In the genomic region with DNA sequence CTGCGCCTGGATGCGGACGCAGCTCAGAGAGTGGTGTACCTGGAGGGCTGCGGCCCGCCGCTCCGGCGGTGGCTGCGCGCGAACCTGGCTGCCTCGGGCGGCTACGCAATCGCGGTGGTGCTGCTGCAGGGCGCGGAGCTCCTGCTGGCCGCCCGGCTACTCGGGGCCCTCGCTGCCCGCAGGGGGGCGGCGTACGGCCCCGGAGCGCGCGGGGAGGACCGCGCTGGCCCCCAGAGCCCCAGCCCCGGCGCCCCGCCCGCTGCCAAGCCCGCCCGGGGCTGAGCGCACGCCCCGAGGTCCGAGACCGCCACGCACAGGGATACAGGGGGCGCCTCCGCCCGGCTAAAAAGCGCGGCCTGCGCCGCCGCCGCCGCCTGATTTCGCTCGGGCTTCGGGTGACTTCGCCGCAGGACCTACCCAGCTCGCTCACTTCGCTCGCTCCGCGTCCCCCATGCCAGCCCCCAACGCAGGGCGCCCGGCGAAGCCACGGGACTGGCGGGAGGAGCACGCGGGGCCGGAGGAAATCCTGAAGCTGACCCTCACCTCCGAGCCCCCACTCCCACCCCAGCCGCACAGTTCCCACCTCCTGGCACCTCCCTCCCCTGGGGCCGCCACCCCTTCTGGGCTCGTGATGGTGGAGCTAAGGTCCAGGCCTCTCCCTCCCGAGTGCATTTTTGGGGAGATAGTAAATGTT, we compare ENCODE assay signal across 27 cellular contexts. TPM values are rescaled to one million over a fixed set of nuclear protein-coding genes. Genes with fewer than 3 reads are reported as not detected.
DNase-seq lines count a peak whose midpoint lies in the region; ATAC-seq, FAIRE-seq and TF ChIP-seq lines count a peak whose summit lies in the region.
"Had no signal": no experiment of that assay in that cellular context is flagged by ENCODE, and none has a peak within 500 bp of the region (broad histone marks: within the 10 kb centered on the region; RNA-seq: fewer than 3 reads in every experiment).

No MANE protein-coding gene starts in this region.

- dilution Hi-C loops in mammary epithelial cell (cut with HindIII; ENCODE audit: low sequenced_read_pairs): no loop called here

- H3K4me1 Mint-ChIP-seq in stimulated activated memory B cell treated with anti-CD40 and anti-IgM and Interleukin-4, amounts not matched to agents 10 μg/mL and 1 μg/mL and 100 μg/mL, for 72 hours: peaks cover 8% of the 10 kb centered on the region
- peaks cover 0 to 8% (median 0%) of the 10 kb centered on the region in 3 donors for H3K4me1 Mint-ChIP-seq in CD8-positive, alpha-beta memory T cell

- no peak overlapping the region for H3K4me3 Mint-ChIP-seq in stimulated activated memory B cell treated with anti-CD40 and anti-IgM and Interleukin-4, amounts not matched to agents 10 μg/mL and 1 μg/mL and 100 μg/mL, for 72 hours
- no peak overlapping the region for H3K4me3 Mint-ChIP-seq in CD8-positive, alpha-beta memory T cell
- H3K4me3 Mint-ChIP-seq: activated CD4-positive, alpha-beta T cell treated with anti-CD3 and anti-CD28 coated beads, Interleukin-2, amount 10 ng/mL, durations not matched to agents 7 days and 5 days; nephron progenitor cell had no signal

- H3K27me3 Mint-ChIP-seq in stimulated activated memory B cell treated with anti-CD40 and anti-IgM and Interleukin-4, amounts not matched to agents 10 μg/mL and 1 μg/mL and 100 μg/mL, for 72 hours: peaks cover 17% of the 10 kb centered on the region
- H3K27me3 Mint-ChIP-seq in CD8-positive, alpha-beta memory T cell: peaks cover 22 to 25% of the 10 kb centered on the region in 2 donors

- H3K9me3 ChIP-seq in mammary epithelial cell (replicated peaks; ENCODE audit: insufficient read depth, low read length): peaks cover 3% of the 10 kb centered on the region
- peaks cover 0 to 6% of the 10 kb centered on the region in 2 donors for H3K9me3 ChIP-seq in breast epithelium
- H3K9me3 ChIP-seq in K562 (replicated peaks; ENCODE audit: control insufficient read depth, insufficient read depth, low read depth, low read length): peaks cover 6% of the 10 kb centered on the region
- no peaks in the 10 kb centered on the region for H3K9me3 ChIP-seq in iPS DF 6.9 (ENCODE audit: control insufficient read depth, insufficient read depth, low read length)
- no peaks in the 10 kb centered on the region for H3K9me3 ChIP-seq in CD8-positive, alpha-beta memory T cell (ENCODE audit: low read length)
- H3K9me3 ChIP-seq: prostate gland, thyroid gland had no signal

- H3K9me1 ChIP-seq in K562 (ENCODE audit: control insufficient read depth, insufficient read depth, low read length): no peaks in the 10 kb centered on the region

- no peak for TF ChIP-seq EP300 in K562 (IDR thresholded peaks at IDR 0.05; ENCODE audit: low read length)

- H3K4me1 ChIP-seq in mammary epithelial cell (ENCODE audit: insufficient read depth, low read length): peaks cover 12% of the 10 kb centered on the region
- H3K4me1 ChIP-seq in breast epithelium: no peaks in the 10 kb centered on the region
- H3K4me1 ChIP-seq in K562 (replicated peaks in 1 of 2; ENCODE audit: control insufficient read depth in 2 of 2, insufficient read depth in 2 of 2, low read length in 2 of 2): peaks cover 20 to 72% of the 10 kb centered on the region in 2 experiments; a peak in 4 of 5 replicates
- H3K4me1 ChIP-seq in iPS DF 6.9 (ENCODE audit: control insufficient read depth, insufficient read depth, low read length): peaks cover 10% of the 10 kb centered on the region
- H3K4me1 ChIP-seq in CD8-positive, alpha-beta memory T cell (ENCODE audit: insufficient read depth, low read length): peaks cover 2% of the 10 kb centered on the region
- H3K4me1 ChIP-seq: prostate gland, thyroid gland had no signal

- H4K20me1 ChIP-seq in mammary epithelial cell (ENCODE audit: insufficient read depth, low read length): no peaks in the 10 kb centered on the region
- H4K20me1 ChIP-seq in K562 (replicated peaks; ENCODE audit: control insufficient read depth, insufficient read depth, low read length): no peaks in the 10 kb centered on the region

- ATAC-seq in K562: no peak
- peak; percentile 32 for ATAC-seq in stimulated activated memory B cell treated with anti-CD40 and anti-IgM and Interleukin-4, amounts not matched to agents 10 μg/mL and 1 μg/mL and 100 μg/mL, for 72 hours
- no peak for ATAC-seq in GM18867 (IDR thresholded peaks at IDR 0.05; ENCODE audit: unreplicated experiment)
- ATAC-seq: PC-3 had no signal

- BruUV-seq in mammary epithelial cell (replicated peaks; lab: Mats Ljungman, UMichigan): no TSS peak
- BruUV-seq in K562 (replicated peaks; lab: Mats Ljungman, UMichigan): no TSS peak

- no peak for FAIRE-seq in K562 (lab: Jason Lieb, UNC)

- DNase-seq in mammary epithelial cell: no peak
- DNase-seq in breast epithelium (ENCODE audit: low spot score in 2 of 2): no peak
- DNase-seq in K562 (ENCODE audit: extremely low read depth in 1 of 4, low spot score in 3 of 4): peak in 1 of 4 experiments; percentile 3
- DNase-seq in iPS DF 6.9 (ENCODE audit: low read depth, low spot score): no peak
- DNase-seq in CD8-positive, alpha-beta memory T cell: no peak
- no peak for DNase-seq in H4 (ENCODE audit: low spot score)
- DNase-seq: activated CD4-positive, alpha-beta T cell treated with anti-CD3 and anti-CD28 coated beads, Interleukin-2, amount 10 ng/mL, durations not matched to agents 7 days and 5 days; DMS153; foreskin melanocyte; MG63; NCI-H1436; NCI-H2227 treated with DMSO at 0.1 percent for 48 hours; nephron progenitor cell; PC-3; SHP77 treated with DMSO at 0.1 percent for 48 hours; stimulated activated CD4-positive, alpha-beta T cell treated with anti-CD3 and anti-CD28 coated beads, Interleukin-2, amount 100 ng/mL, for 24 hours; stimulated activated naive CD4-positive, alpha-beta T cell treated with Interleukin-2 at 50 U/mL for 16 hours; thyroid gland had no signal

- WGBS in mammary epithelial cell (ENCODE audit: low coverage, missing lambda C conversion rate): 0% methylated on average over 4 of the region's 78 CpGs
- 97% methylated on average over 41 of the region's 78 CpGs for WGBS in K562 (ENCODE audit: insufficient coverage, low coverage, missing lambda C conversion rate)
- no CpG with 5 or more reads among the region's 78 CpGs for WGBS in iPS DF 6.9 (ENCODE audit: insufficient coverage, insufficient read length)

- no peaks in the 10 kb centered on the region for H3K36me3 ChIP-seq in mammary epithelial cell (ENCODE audit: insufficient read depth, low read length)
- H3K36me3 ChIP-seq in breast epithelium: no peaks in the 10 kb centered on the region
- H3K36me3 ChIP-seq in K562 (ENCODE audit: control insufficient read depth, insufficient read depth, low read length): no peaks in the 10 kb centered on the region
- no peaks in the 10 kb centered on the region for H3K36me3 ChIP-seq in iPS DF 6.9 (ENCODE audit: control insufficient read depth, insufficient read depth, low read length)
- H3K36me3 ChIP-seq in CD8-positive, alpha-beta memory T cell (ENCODE audit: insufficient read depth, low read length): no peaks in the 10 kb centered on the region
- H3K36me3 ChIP-seq: MG63, prostate gland, thyroid gland had no signal

- no peaks in the 10 kb centered on the region for H3K79me2 ChIP-seq in mammary epithelial cell (ENCODE audit: insufficient read depth, low read length)
- no peaks in the 10 kb centered on the region for H3K79me2 ChIP-seq in K562 (ENCODE audit: control insufficient read depth, insufficient read depth, low read length)
- H3K79me2 ChIP-seq: hepatocyte had no signal

- no peak overlapping the region for H3K9ac ChIP-seq in mammary epithelial cell (ENCODE audit: insufficient read depth, low read length)
- H3K9ac ChIP-seq in K562 (ENCODE audit: insufficient read depth in 1 of 2, low read depth in 2 of 2, low read length in 2 of 2): no peak overlapping the region

- H3K36me3 Mint-ChIP-seq in stimulated activated memory B cell treated with anti-CD40 and anti-IgM and Interleukin-4, amounts not matched to agents 10 μg/mL and 1 μg/mL and 100 μg/mL, for 72 hours: no peaks in the 10 kb centered on the region
- H3K36me3 Mint-ChIP-seq in CD8-positive, alpha-beta memory T cell: peaks cover 0 to 4% (median 0%) of the 10 kb centered on the region in 3 donors
- H3K36me3 Mint-ChIP-seq: brain had no signal

- intact Hi-C loops in mammary epithelial cell (cut with micrococcal nuclease) (no loop called here), breast epithelium (cut with DNase I; ENCODE audit: low total_unique reads) (no loop called here), K562 (cut with micrococcal nuclease) (no loop called here)

- H2AFZ ChIP-seq in mammary epithelial cell (ENCODE audit: low read depth, low read length) (peak overlapping the region; percentile 39), K562 (ENCODE audit: low read depth, low read length) (no peak overlapping the region)
- H2AFZ ChIP-seq: hepatocyte had no signal

- TF ChIP-seq CTCF in mammary epithelial cell (conservative IDR thresholded peaks at IDR 0.05 in 1 of 2, IDR thresholded peaks at IDR 0.05 in 1 of 2; ENCODE audit: extremely low read depth in 1 of 2, insufficient read depth in 1 of 2, low read depth in 1 of 2, low read length in 2 of 2) (no peak), breast epithelium (IDR thresholded peaks at IDR 0.05) (no peak), K562 (IDR thresholded peaks at IDR 0.05 in 2 of 3, conservative IDR thresholded peaks at IDR 0.05 in 1 of 3; ENCODE audit: insufficient read depth in 2 of 3, low read depth in 1 of 3, low read length in 3 of 3) (no peak)

- in situ Hi-C loops in mammary epithelial cell (cut with MboI; ENCODE audit: low sequenced_read_pairs in 2 of 2): no loop called here
- in situ Hi-C loops in K562 (cut with MboI): no loop called here

- CTCF ChIA-PET in mammary epithelial cell (lab: Charles Lee; ENCODE audit: low non-redundant PET) (no interaction called here), K562 (lab: Yijun Ruan, JAX; ENCODE audit: low intra/inter-chr PET ratio) (no interaction called here)
- CTCF ChIA-PET in CD8-positive, alpha-beta memory T cell (lab: Charles Lee): no interaction called here

- peak overlapping the region; percentile 34 for H3K4me2 ChIP-seq in mammary epithelial cell (ENCODE audit: insufficient read depth, low read depth, low read length)
- H3K4me2 ChIP-seq in K562 (ENCODE audit: insufficient read depth, low read length): no peak overlapping the region
- H3K4me2 ChIP-seq: hepatocyte had no signal

- H3K9me3 Mint-ChIP-seq in stimulated activated memory B cell treated with anti-CD40 and anti-IgM and Interleukin-4, amounts not matched to agents 10 μg/mL and 1 μg/mL and 100 μg/mL, for 72 hours: no peaks in the 10 kb centered on the region
- no peaks in the 10 kb centered on the region for H3K9me3 Mint-ChIP-seq in CD8-positive, alpha-beta memory T cell

- POLR2A ChIA-PET in K562 (lab: Yijun Ruan, JAX): interaction anchor here (1.0 to 1.7 kb wide), 2 partner anchors 10 to 136 kb away, joined by 3 to 4 read pairs; partner anchors contain the start of gene ACTG1
- POLR2A ChIA-PET in CD8-positive, alpha-beta memory T cell (lab: Charles Lee): interaction anchor here (0.8 kb wide), 1 partner anchor 23 kb away, joined by 5 read pairs; no protein-coding TSS in a partner anchor

- H3K27ac ChIP-seq in mammary epithelial cell (ENCODE audit: insufficient read depth, low read depth, low read length): no peak overlapping the region
- no peak overlapping the region for H3K27ac ChIP-seq in breast epithelium
- H3K27ac ChIP-seq in K562 (ENCODE audit: extremely low read depth, low read depth, low read length): no peak overlapping the region
- H3K27ac ChIP-seq in iPS DF 6.9 (ENCODE audit: low read length): no peak overlapping the region
- H3K27ac ChIP-seq in CD8-positive, alpha-beta memory T cell (ENCODE audit: low read depth, low read length): no peak overlapping the region
- H3K27ac ChIP-seq: coronary artery, hepatocyte, HL-60, prostate gland, skin epidermis, thyroid gland had no signal

- H3K27me3 ChIP-seq in mammary epithelial cell (ENCODE audit: insufficient read depth, low read length): peaks cover 11% of the 10 kb centered on the region
- H3K27me3 ChIP-seq in breast epithelium: peaks cover 3 to 48% of the 10 kb centered on the region in 2 donors
- H3K27me3 ChIP-seq in K562 (ENCODE audit: control insufficient read depth in 2 of 2, insufficient read depth in 2 of 2, low read length in 2 of 2): no peaks in the 10 kb centered on the region
- peaks cover 11% of the 10 kb centered on the region for H3K27me3 ChIP-seq in iPS DF 6.9 (ENCODE audit: control insufficient read depth, insufficient read depth, low read length)
- no peaks in the 10 kb centered on the region for H3K27me3 ChIP-seq in CD8-positive, alpha-beta memory T cell (ENCODE audit: insufficient read depth, low read length, poor library complexity, severe bottlenecking)
- H3K27me3 ChIP-seq: MG63 had no signal

- no peak for TF ChIP-seq RAD21 in K562 (CRISPR knock-in tag; conservative IDR thresholded peaks at IDR 0.05 in 1 of 2, IDR thresholded peaks at IDR 0.05 in 1 of 2)

- TF ChIP-seq POLR2A in breast epithelium (IDR thresholded peaks at IDR 0.05) (no peak), K562 (conservative IDR thresholded peaks at IDR 0.05) (no peak)

- H3K4me3 ChIP-seq in mammary epithelial cell (replicated peaks in 1 of 3; ENCODE audit: insufficient read depth in 1 of 3, low read depth in 2 of 3, low read length in 3 of 3): no peak overlapping the region
- H3K4me3 ChIP-seq in breast epithelium: no peak overlapping the region
- no peak overlapping the region for H3K4me3 ChIP-seq in K562
- H3K4me3 ChIP-seq in iPS DF 6.9 (ENCODE audit: low read length): peak overlapping the region; percentile 33; the same call in 1 of the 2 replicates
- no peak overlapping the region for H3K4me3 ChIP-seq in CD8-positive, alpha-beta memory T cell (ENCODE audit: low read length)
- H3K4me3 ChIP-seq: coronary artery, hepatocyte, MG63, prostate gland, skin epidermis, thyroid gland had no signal

- H3K27ac Mint-ChIP-seq in stimulated activated memory B cell treated with anti-CD40 and anti-IgM and Interleukin-4, amounts not matched to agents 10 μg/mL and 1 μg/mL and 100 μg/mL, for 72 hours: no peak overlapping the region
- no peak overlapping the region for H3K27ac Mint-ChIP-seq in CD8-positive, alpha-beta memory T cell
- H3K27ac Mint-ChIP-seq: activated CD4-positive, alpha-beta T cell treated with anti-CD3 and anti-CD28 coated beads, Interleukin-2, amount 10 ng/mL, durations not matched to agents 7 days and 5 days; brain; CD14-positive monocyte; nephron progenitor cell had no signal

RNA-seq across cellular contexts. Expression of gene PDE6G, which starts 8.2 kb away (rescaled TPM):
- total RNA-seq in mammary epithelial cell: under 1 TPM in 1 of 2 donors, not detected in 1; 0.17 TPM
- polyA plus RNA-seq in mammary epithelial cell: not detected
- polyA minus RNA-seq in mammary epithelial cell: not detected
- total RNA-seq in breast epithelium: 1 to 10 TPM in 1 of 3 donors, not detected in 2; 1.9 TPM
- 0.32 TPM in 1 of 2 replicates, not detected in the other for total RNA-seq in K562 (2011; cell fraction: chromatin; rRNA removed; ENCODE audit: low replicate concordance)
- not detected in 2 replicates for total RNA-seq in K562 (2011; cell fraction: nucleolus; rRNA removed)
- not detected in 2 replicates for total RNA-seq in K562 (2011; cell fraction: nucleoplasm; rRNA removed)
- total RNA-seq in K562 (2014; rRNA removed): 0.59 TPM in 1 of 2 replicates, not detected in the other
- not detected in 2 replicates for total RNA-seq in K562 (2014; rRNA removed; fragmentation: Illumina TruSeq; extraction: Trizol)
- total RNA-seq in K562 (2015; rRNA removed; fragmentation: Illumina TruSeq; extraction: Trizol): not detected in 2 replicates
- total RNA-seq in K562 (2021): not detected in 2 replicates
- polyA plus RNA-seq in K562 (2011; rRNA removed): 0.14 and 0.19 TPM in 2 replicates
- 0.55 and 1.1 TPM in 2 replicates for polyA plus RNA-seq in K562 (2011; cell fraction: cytosol; rRNA removed)
- 0.37 TPM in 1 of 2 replicates, not detected in the other for polyA plus RNA-seq in K562 (2011; cell fraction: nucleus; rRNA removed)
- polyA plus RNA-seq in K562 (2012): 0.10 TPM in 1 of 2 replicates, not detected in the other
- polyA plus RNA-seq in K562 (2014; fragmentation: Illumina TruSeq; extraction: Trizol): 0.18 TPM in 1 of 2 replicates, not detected in the other
- polyA plus RNA-seq in K562 (2014; fragmentation: Nextera tagmentation; extraction: Ambion mirVana): not detected
- not detected in 2 replicates for polyA plus RNA-seq in K562 (2014; rRNA removed)
- polyA minus RNA-seq in K562 (2011; rRNA and poly(A)+ RNA removed): not detected in 2 replicates
- polyA minus RNA-seq in K562 (2011; cell fraction: cytosol; rRNA and poly(A)+ RNA removed): not detected in 2 replicates
- polyA minus RNA-seq in K562 (2011; cell fraction: nucleus; rRNA and poly(A)+ RNA removed): not detected in 2 replicates
- 1 to 10 TPM; 1.9 to 2.2 TPM for total RNA-seq in CD8-positive, alpha-beta memory T cell
- 1.5 TPM for polyA plus RNA-seq in CD8-positive, alpha-beta memory T cell
- total RNA-seq in H4 (2014; rRNA removed; shearing (Covaris generic)): not detected in 2 replicates
- total RNA-seq: PC-3, prostate gland, thyroid gland had no signal

RNA-seq across cellular contexts. Expression of gene TSPAN10, which starts 11.2 kb away (rescaled TPM):
- 1 to 10 TPM; 1.7 to 1.8 TPM for total RNA-seq in mammary epithelial cell
- 1.1 TPM for polyA plus RNA-seq in mammary epithelial cell
- polyA minus RNA-seq in mammary epithelial cell: not detected
- 1 to 10 TPM in 2 of 3 donors, under 1 TPM in 1; 0.80 to 3.5 (median 2.6) TPM for total RNA-seq in breast epithelium
- 1.5 and 3.7 TPM in 2 replicates for total RNA-seq in K562 (2011; cell fraction: chromatin; rRNA removed; ENCODE audit: low replicate concordance)
- total RNA-seq in K562 (2011; cell fraction: nucleolus; rRNA removed): 1.0 and 1.8 TPM in 2 replicates
- total RNA-seq in K562 (2011; cell fraction: nucleoplasm; rRNA removed): 1.6 and 4.0 TPM in 2 replicates
- total RNA-seq in K562 (2014; rRNA removed): 0.12 and 0.14 TPM in 2 replicates
- total RNA-seq in K562 (2014; rRNA removed; fragmentation: Illumina TruSeq; extraction: Trizol): not detected in 2 replicates
- 0.11 and 0.14 TPM in 2 replicates for total RNA-seq in K562 (2015; rRNA removed; fragmentation: Illumina TruSeq; extraction: Trizol)
- total RNA-seq in K562 (2021): 0.13 TPM in 1 of 2 replicates, not detected in the other
- polyA plus RNA-seq in K562 (2011; rRNA removed): 0.28 and 0.31 TPM in 2 replicates
- 0.15 and 0.21 TPM in 2 replicates for polyA plus RNA-seq in K562 (2011; cell fraction: cytosol; rRNA removed)
- polyA plus RNA-seq in K562 (2011; cell fraction: nucleus; rRNA removed): 0.28 and 0.36 TPM in 2 replicates
- polyA plus RNA-seq in K562 (2012): 0.23 and 0.46 TPM in 2 replicates
- 0.07 and 0.12 TPM in 2 replicates for polyA plus RNA-seq in K562 (2014; fragmentation: Illumina TruSeq; extraction: Trizol)
- under 1 TPM; 0.08 to 0.13 TPM for polyA plus RNA-seq in K562 (2014; fragmentation: Nextera tagmentation; extraction: Ambion mirVana)
- 0.04 and 0.05 TPM in 2 replicates for polyA plus RNA-seq in K562 (2014; rRNA removed)
- 0.42 and 0.84 TPM in 2 replicates for polyA minus RNA-seq in K562 (2011; rRNA and poly(A)+ RNA removed)
- not detected in 2 replicates for polyA minus RNA-seq in K562 (2011; cell fraction: cytosol; rRNA and poly(A)+ RNA removed)
- polyA minus RNA-seq in K562 (2011; cell fraction: nucleus; rRNA and poly(A)+ RNA removed): 0.27 and 0.78 TPM in 2 replicates
- total RNA-seq in CD8-positive, alpha-beta memory T cell: under 1 TPM; 0.31 TPM
- 0.49 TPM for polyA plus RNA-seq in CD8-positive, alpha-beta memory T cell
- total RNA-seq in H4 (2014; rRNA removed; shearing (Covaris generic)): 0.06 and 1.5 TPM in 2 replicates
- polyA plus RNA-seq: CD14-positive monocyte had no signal

RNA-seq across cellular contexts. Expression of gene NPLOC4, which starts 11.2 kb away (rescaled TPM):
- total RNA-seq in mammary epithelial cell (100 to 1,000 TPM in 1 of 2 donors, 10 to 100 TPM in 1; 84.2 to 103 TPM), breast epithelium (10 to 100 TPM; 56.0 to 69.0 (median 57.8) TPM), K562 (2014; rRNA removed) (65.1 and 82.2 TPM in 2 replicates), K562 (2014; rRNA removed; fragmentation: Illumina TruSeq; extraction: Trizol) (47.4 and 53.0 TPM in 2 replicates), K562 (2015; rRNA removed; fragmentation: Illumina TruSeq; extraction: Trizol) (55.6 and 57.9 TPM in 2 replicates), K562 (2021) (116 and 124 TPM in 2 replicates)
- polyA plus RNA-seq in mammary epithelial cell (70.6 TPM), K562 (2011; rRNA removed) (84.1 and 93.9 TPM in 2 replicates), K562 (2014; fragmentation: Illumina TruSeq; extraction: Trizol) (69.0 and 74.7 TPM in 2 replicates), K562 (2014; fragmentation: Nextera tagmentation; extraction: Ambion mirVana) (1 to 10 TPM; 1.5 to 2.5 TPM), K562 (2014; rRNA removed) (64.5 and 78.1 TPM in 2 replicates)
- 272 TPM for polyA minus RNA-seq in mammary epithelial cell
- total RNA-seq in K562 (2011; cell fraction: chromatin; rRNA removed; ENCODE audit: low replicate concordance): 277 and 501 TPM in 2 replicates
- total RNA-seq in K562 (2011; cell fraction: nucleolus; rRNA removed): 241 and 247 TPM in 2 replicates
- 239 and 253 TPM in 2 replicates for total RNA-seq in K562 (2011; cell fraction: nucleoplasm; rRNA removed)
- polyA plus RNA-seq in K562 (2011; cell fraction: cytosol; rRNA removed): 85.5 and 112 TPM in 2 replicates
- polyA plus RNA-seq in K562 (2011; cell fraction: nucleus; rRNA removed): 134 and 203 TPM in 2 replicates
- 53.5 and 61.2 TPM in 2 replicates for polyA plus RNA-seq in K562 (2012)
- 117 and 181 TPM in 2 replicates for polyA minus RNA-seq in K562 (2011; rRNA and poly(A)+ RNA removed)
- 99.8 and 121 TPM in 2 replicates for polyA minus RNA-seq in K562 (2011; cell fraction: cytosol; rRNA and poly(A)+ RNA removed)
- 52.1 and 62.5 TPM in 2 replicates for polyA minus RNA-seq in K562 (2011; cell fraction: nucleus; rRNA and poly(A)+ RNA removed)
- 100 to 1,000 TPM; 125 to 126 TPM for total RNA-seq in CD8-positive, alpha-beta memory T cell
- polyA plus RNA-seq in CD8-positive, alpha-beta memory T cell: 63.1 TPM
- total RNA-seq in H4 (2014; rRNA removed; shearing (Covaris generic)): 55.0 and 63.7 TPM in 2 replicates

RNA-seq across cellular contexts. Expression of gene OXLD1, which starts 18.2 kb away (rescaled TPM):
- total RNA-seq in mammary epithelial cell (10 to 100 TPM; 25.2 to 42.4 TPM), breast epithelium (10 to 100 TPM; 34.4 to 43.6 (median 42.6) TPM), K562 (2014; rRNA removed) (115 and 139 TPM in 2 replicates), K562 (2014; rRNA removed; fragmentation: Illumina TruSeq; extraction: Trizol) (8.5 and 10.3 TPM in 2 replicates), K562 (2015; rRNA removed; fragmentation: Illumina TruSeq; extraction: Trizol) (29.3 and 30.7 TPM in 2 replicates), K562 (2021) (78.8 and 81.0 TPM in 2 replicates)
- polyA plus RNA-seq in mammary epithelial cell (22.7 TPM), K562 (2011; rRNA removed) (36.1 and 45.3 TPM in 2 replicates), K562 (2014; fragmentation: Illumina TruSeq; extraction: Trizol) (12.7 and 29.1 TPM in 2 replicates), K562 (2014; fragmentation: Nextera tagmentation; extraction: Ambion mirVana) (1 to 10 TPM; 4.4 to 7.9 TPM), K562 (2014; rRNA removed) (114 and 117 TPM in 2 replicates)
- 2.9 TPM for polyA minus RNA-seq in mammary epithelial cell
- 19.4 and 38.5 TPM in 2 replicates for total RNA-seq in K562 (2011; cell fraction: chromatin; rRNA removed; ENCODE audit: low replicate concordance)
- 63.3 and 75.7 TPM in 2 replicates for total RNA-seq in K562 (2011; cell fraction: nucleolus; rRNA removed)
- total RNA-seq in K562 (2011; cell fraction: nucleoplasm; rRNA removed): 44.2 and 51.1 TPM in 2 replicates
- polyA plus RNA-seq in K562 (2011; cell fraction: cytosol; rRNA removed): 58.4 and 135 TPM in 2 replicates
- 88.9 and 153 TPM in 2 replicates for polyA plus RNA-seq in K562 (2011; cell fraction: nucleus; rRNA removed)
- polyA plus RNA-seq in K562 (2012): 50.3 and 62.9 TPM in 2 replicates
- 9.6 and 11.1 TPM in 2 replicates for polyA minus RNA-seq in K562 (2011; rRNA and poly(A)+ RNA removed)
- polyA minus RNA-seq in K562 (2011; cell fraction: cytosol; rRNA and poly(A)+ RNA removed): 14.7 and 16.7 TPM in 2 replicates
- polyA minus RNA-seq in K562 (2011; cell fraction: nucleus; rRNA and poly(A)+ RNA removed): 23.0 and 28.5 TPM in 2 replicates
- total RNA-seq in CD8-positive, alpha-beta memory T cell: 10 to 100 TPM; 50.8 to 55.7 TPM
- 78.9 TPM for polyA plus RNA-seq in CD8-positive, alpha-beta memory T cell
- total RNA-seq in H4 (2014; rRNA removed; shearing (Covaris generic)): 36.3 and 47.4 TPM in 2 replicates

RNA-seq across cellular contexts. Expression of gene CCDC137, which starts 18.4 kb away (rescaled TPM):
- total RNA-seq in mammary epithelial cell: 10 to 100 TPM in 1 of 2 donors, 1 to 10 TPM in 1; 5.3 to 34.0 TPM
- 17.9 TPM for polyA plus RNA-seq in mammary epithelial cell
- polyA minus RNA-seq in mammary epithelial cell: 4.9 TPM
- total RNA-seq in breast epithelium: 10 to 100 TPM in 2 of 3 donors, 1 to 10 TPM in 1; 8.6 to 14.4 (median 11.6) TPM
- 45.8 and 69.3 TPM in 2 replicates for total RNA-seq in K562 (2011; cell fraction: chromatin; rRNA removed; ENCODE audit: low replicate concordance)
- total RNA-seq in K562 (2011; cell fraction: nucleolus; rRNA removed): 37.0 and 38.7 TPM in 2 replicates
- 27.8 and 51.5 TPM in 2 replicates for total RNA-seq in K562 (2011; cell fraction: nucleoplasm; rRNA removed)
- total RNA-seq in K562 (2014; rRNA removed): 56.0 and 64.2 TPM in 2 replicates
- total RNA-seq in K562 (2014; rRNA removed; fragmentation: Illumina TruSeq; extraction: Trizol): 20.0 and 21.4 TPM in 2 replicates
- 47.1 and 48.5 TPM in 2 replicates for total RNA-seq in K562 (2015; rRNA removed; fragmentation: Illumina TruSeq; extraction: Trizol)
- total RNA-seq in K562 (2021): 48.9 and 49.2 TPM in 2 replicates
- polyA plus RNA-seq in K562 (2011; rRNA removed): 18.9 and 24.8 TPM in 2 replicates
- 18.3 and 30.6 TPM in 2 replicates for polyA plus RNA-seq in K562 (2011; cell fraction: cytosol; rRNA removed)
- polyA plus RNA-seq in K562 (2011; cell fraction: nucleus; rRNA removed): 40.1 and 55.8 TPM in 2 replicates
- polyA plus RNA-seq in K562 (2012): 28.5 and 39.2 TPM in 2 replicates
- polyA plus RNA-seq in K562 (2014; fragmentation: Illumina TruSeq; extraction: Trizol): 38.3 and 41.1 TPM in 2 replicates
- 1 to 10 TPM; 2.3 to 4.1 TPM for polyA plus RNA-seq in K562 (2014; fragmentation: Nextera tagmentation; extraction: Ambion mirVana)
- 63.7 and 68.1 TPM in 2 replicates for polyA plus RNA-seq in K562 (2014; rRNA removed)
- polyA minus RNA-seq in K562 (2011; rRNA and poly(A)+ RNA removed): 4.4 and 4.8 TPM in 2 replicates
- polyA minus RNA-seq in K562 (2011; cell fraction: cytosol; rRNA and poly(A)+ RNA removed): 8.5 TPM in 2 replicates
- polyA minus RNA-seq in K562 (2011; cell fraction: nucleus; rRNA and poly(A)+ RNA removed): 9.4 and 17.3 TPM in 2 replicates
- total RNA-seq in CD8-positive, alpha-beta memory T cell: 10 to 100 TPM; 68.6 to 70.7 TPM
- polyA plus RNA-seq in CD8-positive, alpha-beta memory T cell: 22.2 TPM
- total RNA-seq in H4 (2014; rRNA removed; shearing (Covaris generic)): 10.7 and 16.7 TPM in 2 replicates
